In the genomic region with DNA sequence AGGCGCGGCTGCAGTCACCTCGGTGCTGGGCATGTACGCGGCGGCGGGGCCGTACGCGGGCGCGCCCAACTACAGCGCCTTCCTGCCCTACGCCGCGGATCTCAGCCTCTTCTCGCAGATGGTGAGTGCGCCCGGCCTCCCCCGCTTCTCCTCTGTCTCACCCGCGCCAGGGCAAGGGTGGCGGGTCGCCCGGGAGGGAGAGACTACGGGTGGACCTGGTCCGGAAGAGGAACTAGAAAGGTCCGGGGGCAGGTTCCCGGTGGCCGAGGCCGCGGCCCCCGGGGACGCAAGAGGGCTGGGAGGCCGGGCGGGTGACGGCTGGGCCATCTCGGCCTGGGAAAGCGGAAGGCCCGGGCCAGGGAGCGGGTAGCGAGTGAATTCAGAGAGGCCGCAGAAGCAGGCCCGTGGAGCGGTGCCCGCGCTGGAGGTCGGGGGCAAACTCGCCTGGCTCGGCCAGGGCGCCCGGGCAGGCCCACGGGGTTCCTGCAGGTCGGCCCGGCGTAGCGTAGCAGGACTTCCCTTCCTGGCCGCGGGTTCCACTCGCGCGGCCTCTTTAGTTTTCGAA, we compare ENCODE assay signal across 1 cellular context.
TF ChIP-seq lines count a peak whose summit lies in the region.

No MANE protein-coding gene starts in this region.

TF ChIP-seq in H1, 55 proteins besides CTCF, POLR2A, EP300 and RAD21:
- TF ChIP-seq SIN3A (conservative IDR thresholded peaks at IDR 0.05 in 1 of 2, IDR thresholded peaks at IDR 0.05 in 1 of 2; ENCODE audit: low read depth in 1 of 2, low read length in 2 of 2) (no peak), BCL11A (IDR thresholded peaks at IDR 0.05; ENCODE audit: low read depth in 2 of 2, low read length in 2 of 2) (no peak), SIX5 (IDR thresholded peaks at IDR 0.05; ENCODE audit: low read depth, low read length) (no peak), CBX5 (IDR thresholded peaks at IDR 0.05; ENCODE audit: low read depth, low read length) (no peak), SIRT6 (IDR thresholded peaks at IDR 0.05; ENCODE audit: low read length) (no peak), CHD2 (IDR thresholded peaks at IDR 0.05; ENCODE audit: low read length) (no peak), CREB1 (IDR thresholded peaks at IDR 0.05) (no peak), TAF7 (optimal IDR thresholded peaks at IDR 0.05; ENCODE audit: borderline replicate concordance, low read depth, low read length) (no peak), RBBP5 (IDR thresholded peaks at IDR 0.05; ENCODE audit: borderline replicate concordance, low read depth, low read length) (peak; percentile 65; the same call in 1 of the 2 replicates), MAFK (IDR thresholded peaks at IDR 0.05; ENCODE audit: low read depth, low read length) (no peak), POU5F1 (IDR thresholded peaks at IDR 0.05; ENCODE audit: low read depth, low read length) (no peak), BACH1 (IDR thresholded peaks at IDR 0.05; ENCODE audit: low read length) (no peak), GTF2F1 (IDR thresholded peaks at IDR 0.05; ENCODE audit: borderline replicate concordance, low read depth, low read length) (no peak), HDAC2 (IDR thresholded peaks at IDR 0.05; ENCODE audit: borderline replicate concordance in 1 of 2, low read depth in 2 of 2, low read length in 2 of 2) (no peak), JUND (IDR thresholded peaks at IDR 0.05; ENCODE audit: low read length) (no peak), JUN (IDR thresholded peaks at IDR 0.05; ENCODE audit: low read depth, low read length) (no peak), RNF2 (IDR thresholded peaks at IDR 0.05; ENCODE audit: borderline replicate concordance, low read depth, low read length, missing control alignments, poor library complexity, severe bottlenecking) (no peak), TBP (IDR thresholded peaks at IDR 0.05; ENCODE audit: low read depth, low read length) (no peak), TCF12 (IDR thresholded peaks at IDR 0.05; ENCODE audit: low read depth, low read length) (no peak), SP1 (IDR thresholded peaks at IDR 0.05; ENCODE audit: low read depth, low read length) (no peak), YY1 (IDR thresholded peaks at IDR 0.05; ENCODE audit: low read depth, low read length) (no peak), CBX8 (IDR thresholded peaks at IDR 0.05; ENCODE audit: borderline replicate concordance, low read depth, low read length) (0 out of 2 replicates have a peak, but pooled peaks have one; percentile 72), PHF8 (conservative IDR thresholded peaks at IDR 0.05; ENCODE audit: low read depth, low read length) (0 out of 2 replicates have a peak, but pooled peaks have one; percentile 21), EGR1 (IDR thresholded peaks at IDR 0.05; ENCODE audit: borderline replicate concordance, low read depth, low read length) (no peak), RXRA (IDR thresholded peaks at IDR 0.05; ENCODE audit: insufficient read depth, low read depth, low read length) (no peak), KDM4A (IDR thresholded peaks at IDR 0.05; ENCODE audit: low read depth, low read length, severe bottlenecking) (peak; percentile 61), FOSL1 (IDR thresholded peaks at IDR 0.05; ENCODE audit: insufficient read depth, low read depth, low read length) (no peak), CHD1 (IDR thresholded peaks at IDR 0.05; ENCODE audit: low read depth, low read length) (no peak), EZH2 (IDR thresholded peaks at IDR 0.05; ENCODE audit: low read depth, low read length, severe bottlenecking) (no peak), SP2 (IDR thresholded peaks at IDR 0.05; ENCODE audit: low read length) (no peak), RFX5 (IDR thresholded peaks at IDR 0.05; ENCODE audit: borderline replicate concordance, low read depth, low read length) (no peak), ZNF274 (IDR thresholded peaks at IDR 0.05; ENCODE audit: borderline replicate concordance, extremely low read depth, low read length) (no peak), KDM5A (IDR thresholded peaks at IDR 0.05; ENCODE audit: low read length) (no peak), TEAD4 (IDR thresholded peaks at IDR 0.05; ENCODE audit: low read depth, low read length) (no peak)
- TF ChIP-seq, protein P1, sequence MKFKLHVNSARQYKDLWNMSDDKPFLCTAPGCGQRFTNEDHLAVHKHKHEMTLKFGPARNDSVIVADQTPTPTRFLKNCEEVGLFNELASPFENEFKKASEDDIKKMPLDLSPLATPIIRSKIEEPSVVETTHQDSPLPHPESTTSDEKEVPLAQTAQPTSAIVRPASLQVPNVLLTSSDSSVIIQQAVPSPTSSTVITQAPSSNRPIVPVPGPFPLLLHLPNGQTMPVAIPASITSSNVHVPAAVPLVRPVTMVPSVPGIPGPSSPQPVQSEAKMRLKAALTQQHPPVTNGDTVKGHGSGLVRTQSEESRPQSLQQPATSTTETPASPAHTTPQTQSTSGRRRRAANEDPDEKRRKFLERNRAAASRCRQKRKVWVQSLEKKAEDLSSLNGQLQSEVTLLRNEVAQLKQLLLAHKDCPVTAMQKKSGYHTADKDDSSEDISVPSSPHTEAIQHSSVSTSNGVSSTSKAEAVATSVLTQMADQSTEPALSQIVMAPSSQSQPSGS (IDR thresholded peaks at IDR 0.05; ENCODE audit: low read length), result no peak
